In genomic region chr9:26655166-26655565, GRCh38 we compare ENCODE assay signal across 17 cellular contexts.
"Had no signal": no experiment of that assay in that cellular context is flagged by ENCODE, and none has a peak within 500 bp of the region (broad histone marks: within the 10 kb centered on the region; RNA-seq: fewer than 3 reads in every experiment).

No MANE protein-coding gene starts in this region.

- ATAC-seq: SK-N-SH treated with all-trans-retinoic acid at 6 μM for 48 hours had no signal

- H3K27ac ChIP-seq: RWPE1 had no signal

- H3K36me3 ChIP-seq: MG63 had no signal

- H3K4me3 ChIP-seq: MG63 had no signal

- H3K27me3 ChIP-seq: MG63 had no signal

- H3K9me3 ChIP-seq: MG63 had no signal

- DNase-seq: KBM-7, MG63, NCI-H1092, NCI-H1105 treated with DMSO at 0.1 percent for 48 hours, NCI-H1417 treated with DMSO at 0.1 percent for 48 hours, NCI-H146, NCI-H1694 treated with DMSO at 0.1 percent for 48 hours, NCI-H1930, NCI-H2081, NCI-H2107, NCI-H2227 treated with DMSO at 0.1 percent for 48 hours, NCI-H524 treated with DMSO at 0.1 percent for 48 hours, NCI-H69, NCI-H774, SHP77 had no signal
